ENCODE assay signal across 20 cellular contexts in the genomic region with DNA sequence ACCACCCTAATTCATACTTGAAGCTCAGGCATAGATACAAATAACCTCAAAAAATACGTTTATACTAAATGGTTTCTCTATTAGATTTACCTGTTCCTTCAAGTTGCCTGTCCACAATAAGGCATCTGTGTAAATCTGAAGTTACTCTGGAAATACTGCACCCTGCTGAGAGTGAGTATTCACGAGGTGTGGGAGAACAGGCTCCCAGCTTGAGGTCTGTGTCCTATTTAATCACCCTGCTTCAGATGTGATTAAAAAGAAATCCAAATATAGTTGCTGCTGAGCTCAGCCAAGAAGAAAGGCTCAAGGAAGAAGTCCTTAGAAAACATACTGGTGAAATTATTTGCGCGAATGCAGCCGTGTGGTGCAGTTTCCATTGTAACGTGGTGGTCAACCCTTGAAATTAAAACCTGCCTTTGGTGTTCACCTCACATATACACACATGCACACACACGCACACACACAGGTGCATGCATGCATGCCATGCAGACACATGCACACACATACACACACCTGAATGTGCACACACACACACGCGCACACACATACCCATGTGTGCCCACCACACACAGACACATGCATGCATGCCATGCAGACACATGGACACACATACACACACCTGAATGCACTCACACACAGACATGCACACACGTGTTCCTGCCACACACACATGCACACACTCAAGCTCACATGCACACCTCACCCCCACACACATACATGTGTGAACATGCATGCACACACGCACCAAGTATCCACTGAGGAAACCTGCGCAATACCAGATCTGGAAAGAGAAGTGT.
"Had no signal": no experiment of that assay in that cellular context is flagged by ENCODE, and none has a peak within 500 bp of the region (broad histone marks: within the 10 kb centered on the region; RNA-seq: fewer than 3 reads in every experiment).

No MANE protein-coding gene starts in this region.

- H3K4me1 ChIP-seq: left lung, parathyroid adenoma, testis, upper lobe of left lung had no signal

- H3K27ac ChIP-seq: coronary artery, left lung, parathyroid adenoma, sigmoid colon, testis, upper lobe of left lung had no signal

- H3K79me2 ChIP-seq: parathyroid adenoma had no signal

- H3K27me3 Mint-ChIP-seq: brain; central memory CD8-positive, alpha-beta T cell; stimulated activated memory B cell treated with anti-CD40 and anti-IgM and Interleukin-4, amounts not matched to agents 10 μg/mL and 1 μg/mL and 100 μg/mL, for 72 hours had no signal

- H3K36me3 Mint-ChIP-seq: brain; naive thymus-derived CD8-positive, alpha-beta T cell; stimulated activated memory B cell treated with anti-CD40 and anti-IgM and Interleukin-4, amounts not matched to agents 10 μg/mL and 1 μg/mL and 100 μg/mL, for 72 hours; WTC11 had no signal

- H3K9me3 ChIP-seq: left lung, sigmoid colon, testis, upper lobe of left lung had no signal

- H2AFZ ChIP-seq: parathyroid adenoma had no signal

- DNase-seq: activated CD4-positive, alpha-beta T cell treated with anti-CD3 and anti-CD28 coated beads for 4 hours; activated CD8-positive, alpha-beta T cell treated with anti-CD3 and anti-CD28 coated beads for 36 hours; activated naive CD4-positive, alpha-beta T cell treated with anti-CD3 and anti-CD28 coated beads for 36 hours; activated T-cell treated with anti-CD3 and anti-CD28 coated beads, Interleukin-2, amount 50 U/mL, for 24 hours; erythroblast; foreskin melanocyte; left lung; mammary epithelial cell; naive thymus-derived CD8-positive, alpha-beta T cell; sigmoid colon; stimulated activated CD4-positive, alpha-beta T cell treated with anti-CD3 and anti-CD28 coated beads, Interleukin-4, amount 100 ng/mL, for 4 hours; testis; upper lobe of left lung had no signal

- FAIRE-seq: endometrium had no signal

- H3K27me3 ChIP-seq: left lung, sigmoid colon, testis, upper lobe of left lung had no signal

- H3K27ac Mint-ChIP-seq: activated CD8-positive, alpha-beta T cell treated with anti-CD3 and anti-CD28 coated beads for 36 hours; activated naive CD4-positive, alpha-beta T cell treated with anti-CD3 and anti-CD28 coated beads for 36 hours; activated T-cell treated with anti-CD3 and anti-CD28 coated beads, Interleukin-2, amount 50 U/mL, for 24 hours; brain; naive thymus-derived CD8-positive, alpha-beta T cell; stimulated activated memory B cell treated with anti-CD40 and anti-IgM and Interleukin-4, amounts not matched to agents 10 μg/mL and 1 μg/mL and 100 μg/mL, for 72 hours; WTC11 had no signal

- H3K4me3 ChIP-seq: coronary artery, left lung, sigmoid colon, testis, upper lobe of left lung had no signal

- H3K9ac ChIP-seq: parathyroid adenoma had no signal

- ATAC-seq: activated CD8-positive, alpha-beta T cell treated with anti-CD3 and anti-CD28 coated beads for 36 hours; left lung; naive thymus-derived CD8-positive, alpha-beta T cell; stimulated activated memory B cell treated with anti-CD40 and anti-IgM and Interleukin-4, amounts not matched to agents 10 μg/mL and 1 μg/mL and 100 μg/mL, for 72 hours; WTC11 had no signal

- H3K36me3 ChIP-seq: left lung, sigmoid colon, upper lobe of left lung had no signal

- H3K4me3 Mint-ChIP-seq: activated CD8-positive, alpha-beta T cell treated with anti-CD3 and anti-CD28 coated beads for 36 hours; activated naive CD4-positive, alpha-beta T cell treated with anti-CD3 and anti-CD28 coated beads for 36 hours; activated T-cell treated with anti-CD3 and anti-CD28 coated beads, Interleukin-2, amount 50 U/mL, for 24 hours; central memory CD8-positive, alpha-beta T cell; naive thymus-derived CD8-positive, alpha-beta T cell; stimulated activated memory B cell treated with anti-CD40 and anti-IgM and Interleukin-4, amounts not matched to agents 10 μg/mL and 1 μg/mL and 100 μg/mL, for 72 hours; WTC11 had no signal

- H3K9me3 Mint-ChIP-seq: activated CD8-positive, alpha-beta T cell treated with anti-CD3 and anti-CD28 coated beads for 36 hours; activated naive CD4-positive, alpha-beta T cell treated with anti-CD3 and anti-CD28 coated beads for 36 hours; activated T-cell treated with anti-CD3 and anti-CD28 coated beads, Interleukin-2, amount 50 U/mL, for 24 hours; central memory CD8-positive, alpha-beta T cell; naive thymus-derived CD8-positive, alpha-beta T cell; stimulated activated memory B cell treated with anti-CD40 and anti-IgM and Interleukin-4, amounts not matched to agents 10 μg/mL and 1 μg/mL and 100 μg/mL, for 72 hours; WTC11 had no signal
